ENCODE assay signal across 9 cellular contexts in genomic region chr9:33884856-33885701, GRCh38.
DNase-seq lines count a peak whose midpoint lies in the region; TF ChIP-seq lines count a peak whose summit lies in the region.
"Had no signal": no experiment of that assay in that cellular context is flagged by ENCODE, and none has a peak within 500 bp of the region (broad histone marks: within the 10 kb centered on the region; RNA-seq: fewer than 3 reads in every experiment).

No MANE protein-coding gene starts in this region.

- intact Hi-C loops in vagina (cut with DNase I): no loop called here

- in situ Hi-C loops in brain microvascular endothelial cell (cut with HindIII; ENCODE audit: low pct_ligation_motif_present, low sequenced_read_pairs): no loop called here

- H3K27ac Mint-ChIP-seq in nephron progenitor cell: peak overlapping the region; percentile 49

- no peak for TF ChIP-seq POLR2A in vagina (IDR thresholded peaks at IDR 0.05)

- H3K27me3 ChIP-seq in brain microvascular endothelial cell (replicated peaks): no peaks in the 10 kb centered on the region
- no peaks in the 10 kb centered on the region for H3K27me3 ChIP-seq in vagina

- H3K4me1 Mint-ChIP-seq in nephron progenitor cell: peaks cover 14% of the 10 kb centered on the region

- H3K36me3 ChIP-seq in brain microvascular endothelial cell (replicated peaks) (no peaks in the 10 kb centered on the region), vagina (peaks cover 2 to 8% of the 10 kb centered on the region in 2 donors)

- H3K4me3 Mint-ChIP-seq in nephron progenitor cell: no peak overlapping the region

- peaks cover 45% of the 10 kb centered on the region for H3K36me3 Mint-ChIP-seq in nephron progenitor cell (ENCODE audit: low read depth)

- H3K4me3 ChIP-seq in brain microvascular endothelial cell (ENCODE audit: low read depth, low read length): no peak overlapping the region
- no peak overlapping the region for H3K4me3 ChIP-seq in vagina

- TF ChIP-seq CTCF in brain microvascular endothelial cell (IDR thresholded peaks at IDR 0.05; ENCODE audit: low read depth, low read length, missing control alignments) (no peak), nephron progenitor cell (IDR thresholded peaks at IDR 0.05) (no peak), vagina (IDR thresholded peaks at IDR 0.05) (no peak)

- peak; percentile 61 for DNase-seq in EH (ENCODE audit: low read depth)
- DNase-seq in NCI-H187 (lab: John Stamatoyannopoulos, UW): peak; percentile 4 to 23
- peak; percentile 14 for DNase-seq in brain microvascular endothelial cell
- DNase-seq in nephron progenitor cell: no peak
- no peak for DNase-seq in cortex of kidney (lab: John Stamatoyannopoulos, UW)
- no peak for DNase-seq in T1000 (lab: John Stamatoyannopoulos, UW)
- DNase-seq in putamen (ENCODE audit: low spot score): no peak
- DNase-seq in vagina (ENCODE audit: extremely low spot score in 2 of 2): no peak
- DNase-seq: activated CD8-positive, alpha-beta memory T cell treated with anti-CD3 and anti-CD28 coated beads, Interleukin-2, amount 50 U/mL, for 48 hours had no signal

- H3K9me3 ChIP-seq in vagina: no peaks in the 10 kb centered on the region

- H3K27me3 Mint-ChIP-seq in nephron progenitor cell (ENCODE audit: low read depth, poor library complexity): no peaks in the 10 kb centered on the region

- H3K9me3 Mint-ChIP-seq in nephron progenitor cell: no peaks in the 10 kb centered on the region

- H3K27ac ChIP-seq in brain microvascular endothelial cell: no peak overlapping the region
- no peak overlapping the region for H3K27ac ChIP-seq in vagina

- H3K4me1 ChIP-seq in vagina: peaks cover 31% of the 10 kb centered on the region

Comparison
In these comparisons a context has a peak if more than half of its experiments do, and no peak if none do; other contexts are left out.
1. DNase-seq: peak in EH (single experiment), NCI-H187 (2 of 2) and brain microvascular endothelial cell (single experiment); none in nephron progenitor cell (single experiment), cortex of kidney (single experiment), T1000 (single experiment), putamen (single experiment) and vagina (0 of 2).